9 cellular contexts compared by ENCODE assay signal in the genomic region with DNA sequence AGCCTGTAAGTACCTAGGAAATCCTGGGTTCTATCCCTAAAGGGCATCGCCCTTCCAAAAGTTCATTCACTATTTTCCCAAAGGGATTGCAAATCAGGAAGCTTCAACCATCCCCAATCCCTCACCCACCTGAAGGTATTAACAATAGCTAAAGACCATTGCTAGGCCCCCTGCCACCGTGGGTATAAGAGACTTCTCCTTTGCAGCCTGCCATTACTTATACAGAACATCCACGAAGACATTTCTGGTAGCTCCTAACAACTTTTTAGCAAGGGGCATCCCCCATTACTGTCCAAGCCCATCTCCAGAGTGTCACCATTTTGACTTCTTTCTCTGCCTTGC. TPM values are rescaled to one million over a fixed set of nuclear protein-coding genes. Genes with fewer than 3 reads are reported as not detected.
A peak's percentile ranks its signal among the peaks of the same experiment; 100 is the strongest.
DNase-seq lines count a peak whose midpoint lies in the region; ATAC-seq and TF ChIP-seq lines count a peak whose summit lies in the region.
"Had no signal": no experiment of that assay in that cellular context is flagged by ENCODE, and none has a peak within 500 bp of the region (broad histone marks: within the 10 kb centered on the region; RNA-seq: fewer than 3 reads in every experiment).

No MANE protein-coding gene starts in this region.

- no peak for DNase-seq in CD4-positive, alpha-beta T cell
- DNase-seq in breast epithelium (ENCODE audit: low spot score in 2 of 2): no peak
- no peak for DNase-seq in nephron progenitor cell
- DNase-seq in activated CD4-positive, CD25-positive, alpha-beta regulatory T cell (lab: John Stamatoyannopoulos, UW): no peak
- no peak for DNase-seq in stimulated activated CD4-positive, alpha-beta T cell treated with anti-CD3 and anti-CD28 coated beads, Interleukin-12 subunit alpha, Interleukin-12 subunit beta, amount 100 ng/mL, for 4 hours
- no peak for DNase-seq in stimulated activated naive CD4-positive, alpha-beta T cell treated with Interleukin-2 at 50 U/mL for 16 hours (lab: John Stamatoyannopoulos, UW)

- no peaks in the 10 kb centered on the region for H3K4me1 ChIP-seq in breast epithelium

- no peak for ATAC-seq in CD4-positive, alpha-beta T cell (ENCODE audit: poor library complexity)
- ATAC-seq in HG03460 (IDR thresholded peaks at IDR 0.05; ENCODE audit: unreplicated experiment): peak; percentile 12
- ATAC-seq in HG02588 (IDR thresholded peaks at IDR 0.05; ENCODE audit: unreplicated experiment): no peak

- no peaks in the 10 kb centered on the region for H3K9me3 Mint-ChIP-seq in CD4-positive, alpha-beta T cell
- H3K9me3 Mint-ChIP-seq in nephron progenitor cell: no peaks in the 10 kb centered on the region

- H3K27me3 ChIP-seq in CD4-positive, alpha-beta T cell (ENCODE audit: control insufficient read depth, insufficient read depth, low read length): peaks cover 14% of the 10 kb centered on the region
- H3K27me3 ChIP-seq in breast epithelium: no peaks in the 10 kb centered on the region

- H3K9me3 ChIP-seq in CD4-positive, alpha-beta T cell (ENCODE audit: control insufficient read depth, low read length): no peaks in the 10 kb centered on the region
- H3K9me3 ChIP-seq in breast epithelium: no peaks in the 10 kb centered on the region
- H3K9me3 ChIP-seq: transverse colon had no signal

- peaks cover 16% of the 10 kb centered on the region for H3K36me3 Mint-ChIP-seq in CD4-positive, alpha-beta T cell (ENCODE audit: low read depth)
- peaks cover 6% of the 10 kb centered on the region for H3K36me3 Mint-ChIP-seq in nephron progenitor cell (ENCODE audit: low read depth)

- H3K4me1 Mint-ChIP-seq in CD4-positive, alpha-beta T cell (ENCODE audit: low read depth): peaks cover 22% of the 10 kb centered on the region
- peaks cover 70% of the 10 kb centered on the region for H3K4me1 Mint-ChIP-seq in nephron progenitor cell

- POLR2A ChIA-PET in CD4-positive, alpha-beta T cell (lab: Charles Lee): interaction anchor here (0.6 to 1.4 kb wide), 9 partner anchors 16 to 462 kb away, joined by 3 to 4 read pairs (median 3); partner anchors contain the start of genes CALCOCO1, HOXC8 and HOXC9

- intact Hi-C loops in CD4-positive, alpha-beta T cell (cut with DNase I, micrococcal nuclease): loop anchor here in 1 of 2 experiments (2.0 kb wide), 1 partner anchor 514 kb away; no protein-coding TSS in a partner anchor
- intact Hi-C loops in breast epithelium (cut with DNase I; ENCODE audit: low total_unique reads): no loop called here

- no peaks in the 10 kb centered on the region for H3K36me3 ChIP-seq in breast epithelium
- H3K36me3 ChIP-seq: transverse colon had no signal

- no peak for TF ChIP-seq CTCF in CD4-positive, alpha-beta T cell (IDR thresholded peaks at IDR 0.05)
- no peak for TF ChIP-seq CTCF in breast epithelium (IDR thresholded peaks at IDR 0.05)
- no peak for TF ChIP-seq CTCF in nephron progenitor cell (IDR thresholded peaks at IDR 0.05)

- H3K4me3 ChIP-seq in breast epithelium: peak overlapping the region; percentile 56 to 89 (median 75)

- no peak for TF ChIP-seq POLR2A in breast epithelium (IDR thresholded peaks at IDR 0.05)

- H3K27ac Mint-ChIP-seq in CD4-positive, alpha-beta T cell: peak overlapping the region; percentile 12
- H3K27ac Mint-ChIP-seq in nephron progenitor cell: no peak overlapping the region

- peak overlapping the region; percentile 85 for H3K4me3 Mint-ChIP-seq in CD4-positive, alpha-beta T cell
- H3K4me3 Mint-ChIP-seq in nephron progenitor cell: peak overlapping the region; percentile 87

- CTCF ChIA-PET in CD4-positive, alpha-beta T cell (lab: Charles Lee): interaction anchor here (1.0 to 2.0 kb wide), 5 partner anchors 12 to 184 kb away, joined by 3 to 9 read pairs (median 6); partner anchors contain the start of gene HOXC5

- peaks cover 31% of the 10 kb centered on the region for H3K27me3 Mint-ChIP-seq in CD4-positive, alpha-beta T cell
- peaks cover 20% of the 10 kb centered on the region for H3K27me3 Mint-ChIP-seq in nephron progenitor cell (ENCODE audit: low read depth, poor library complexity)

- no peak overlapping the region for H3K27ac ChIP-seq in CD4-positive, alpha-beta T cell (ENCODE audit: low read depth, low read length)
- H3K27ac ChIP-seq in breast epithelium: no peak overlapping the region

RNA-seq across cellular contexts. Expression of gene SMUG1, which starts 0.4 kb away (rescaled TPM):
- 1 to 10 TPM; 2.4 to 3.7 TPM for total RNA-seq in CD4-positive, alpha-beta T cell
- 10 to 100 TPM; 29.6 to 55.4 (median 46.4) TPM for total RNA-seq in breast epithelium

Comparison
In these comparisons a context has a peak if more than half of its experiments do, and no peak if none do; other contexts are left out.
1. RNA of gene SMUG1, which starts 0.4 kb away (total RNA-seq): 29.6 to 55.4 TPM in breast epithelium; 2.4 to 3.7 TPM in CD4-positive, alpha-beta T cell; every median in the first group is over 4 times any median in the second.